In the genomic region with DNA sequence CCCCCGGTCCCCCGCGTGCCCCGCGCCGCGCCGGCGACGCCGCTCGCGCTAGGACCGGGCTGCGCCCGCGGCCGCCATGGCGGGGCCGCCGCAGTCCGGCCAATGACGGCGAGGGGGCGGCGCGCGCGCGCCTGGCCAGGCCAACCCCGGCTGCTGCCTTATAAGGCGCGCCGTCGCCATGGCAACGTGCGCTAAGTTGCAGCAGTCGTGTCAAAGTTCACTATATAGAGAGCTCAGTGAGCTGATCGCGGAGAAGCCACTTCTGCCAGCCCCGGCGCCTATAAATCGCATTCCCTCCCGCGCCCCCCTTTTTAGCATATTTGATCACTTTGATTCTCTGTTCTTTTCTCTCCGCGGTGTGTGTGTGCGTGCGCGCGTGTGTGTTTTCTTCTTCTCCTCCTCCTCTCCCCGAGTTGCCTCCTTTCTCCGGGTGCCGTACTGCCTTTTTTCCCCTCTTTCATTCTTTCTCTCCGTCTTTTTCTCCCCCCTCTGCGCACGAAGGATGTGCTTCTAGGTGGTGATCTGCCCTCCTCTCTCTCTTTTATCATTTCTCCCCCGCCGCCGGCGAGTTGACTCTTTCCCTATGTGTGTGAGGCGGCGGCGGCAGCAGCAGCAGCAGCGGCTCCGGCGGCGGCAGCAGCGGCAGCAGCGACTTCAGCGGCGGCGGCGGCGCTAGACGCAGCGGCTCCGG, we compare ENCODE assay signal across 8 cellular contexts.
DNase-seq lines count a peak whose midpoint lies in the region; ATAC-seq and TF ChIP-seq lines count a peak whose summit lies in the region.

Gene NR2F2, plus strand, starts transcription at position 251 of the 691 bp plus-strand sequence. CDS start 1,406 bp downstream, outside the sequence.

- peak within 1 kb of the TSS; percentile 86 for H3K27ac Mint-ChIP-seq in T-helper 1 cell treated with Interleukin-12 subunit alpha and Interleukin-12 subunit beta and Interleukin-4 antibody, amounts not matched to agents 30 μg/mL and 1 μg/mL, for 36 hours

- H3K36me3 Mint-ChIP-seq in T-helper 1 cell treated with Interleukin-12 subunit alpha and Interleukin-12 subunit beta and Interleukin-4 antibody, amounts not matched to agents 30 μg/mL and 1 μg/mL, for 36 hours (ENCODE audit: low read depth), result peaks cover 6% of the 10 kb centered on the region

- peak within 1 kb of the TSS; percentile 91 for H3K4me3 Mint-ChIP-seq in T-helper 1 cell treated with Interleukin-12 subunit alpha and Interleukin-12 subunit beta and Interleukin-4 antibody, amounts not matched to agents 30 μg/mL and 1 μg/mL, for 36 hours

- H3K4me1 Mint-ChIP-seq in T-helper 1 cell treated with Interleukin-12 subunit alpha and Interleukin-12 subunit beta and Interleukin-4 antibody, amounts not matched to agents 30 μg/mL and 1 μg/mL, for 36 hours (ENCODE audit: low read depth), result peaks cover 3% of the 10 kb centered on the region

- TF ChIP-seq CTCF in GM12864 (IDR thresholded peaks at IDR 0.05; ENCODE audit: low read depth, low read length, missing control alignments) (no peak), coronary artery (IDR thresholded peaks at IDR 0.05) (no peak)

- no peak for DNase-seq in GM12864 (ENCODE audit: low read depth)
- DNase-seq in NCI-H1105 treated with DMSO at 0.1 percent for 48 hours (lab: John Stamatoyannopoulos, UW), result peak; percentile 77
- DNase-seq in coronary artery (ENCODE audit: low spot score), result peak; percentile 95
- DNase-seq in kidney tubule cell (ENCODE audit: low spot score), result peak; percentile 99
- DNase-seq in stimulated activated CD4-positive, alpha-beta T cell treated with anti-CD3 and anti-CD28 coated beads, Interleukin-12 subunit alpha, Interleukin-12 subunit beta, amount 100 ng/mL, for 24 hours (ENCODE audit: low read depth in 2 of 2), result peak; percentile 11 to 42

- no peaks in the 10 kb centered on the region for H3K9me3 Mint-ChIP-seq in T-helper 1 cell treated with Interleukin-12 subunit alpha and Interleukin-12 subunit beta and Interleukin-4 antibody, amounts not matched to agents 30 μg/mL and 1 μg/mL, for 36 hours

- H3K4me3 ChIP-seq in GM12864 (ENCODE audit: low read depth, low read length) (peak within 1 kb of the TSS; percentile 31), coronary artery (peak within 1 kb of the TSS; percentile 94)

- peak; percentile 62 for ATAC-seq in HG02571 (IDR thresholded peaks at IDR 0.05; ENCODE audit: unreplicated experiment)
- no peak for ATAC-seq in HG03520 (IDR thresholded peaks at IDR 0.05; ENCODE audit: unreplicated experiment)

- H3K27ac ChIP-seq in coronary artery, result peak within 1 kb of the TSS; percentile 99

- H3K27me3 Mint-ChIP-seq in T-helper 1 cell treated with Interleukin-12 subunit alpha and Interleukin-12 subunit beta and Interleukin-4 antibody, amounts not matched to agents 30 μg/mL and 1 μg/mL, for 36 hours (ENCODE audit: low read depth), result peaks cover 89% of the 10 kb centered on the region
